Comparison of ENCODE assay signal across 11 cellular contexts in genomic region chr4:25552580-25553271, GRCh38.
A peak's percentile ranks its signal among the peaks of the same experiment; 100 is the strongest.
DNase-seq lines count a peak whose midpoint lies in the region; ATAC-seq and TF ChIP-seq lines count a peak whose summit lies in the region.
"Had no signal": no experiment of that assay in that cellular context is flagged by ENCODE, and none has a peak within 500 bp of the region (broad histone marks: within the 10 kb centered on the region; RNA-seq: fewer than 3 reads in every experiment).

No MANE protein-coding gene starts in this region.

- peak in 6 of 7 donors; percentile 26 to 56 (median 43) for DNase-seq in adrenal gland
- peak; percentile 40 for DNase-seq in iPS-NIHi11 (ENCODE audit: low spot score)
- DNase-seq in renal cortical epithelial cell (ENCODE audit: low read depth): peak; percentile 81
- DNase-seq in activated CD4-positive, alpha-beta memory T cell treated with anti-CD3 and anti-CD28 coated beads, Interleukin-2, amount 10 ng/mL, durations not matched to agents 7 days and 5 days: no peak
- DNase-seq in NCI-H128 (lab: John Stamatoyannopoulos, UW; ENCODE audit: unreplicated experiment): no peak
- DNase-seq in inferior parietal cortex (ENCODE audit: extremely low spot score): no peak
- DNase-seq: activated CD8-positive, alpha-beta memory T cell treated with anti-CD3 and anti-CD28 coated beads, Interleukin-2, amount 50 U/mL, for 4 hours; CD8-positive, alpha-beta memory T cell had no signal

- ATAC-seq in HG03432 (IDR thresholded peaks at IDR 0.05; ENCODE audit: unreplicated experiment): no peak

- H3K9me2 ChIP-seq in DOHH2 (replicated peaks; ENCODE audit: control insufficient read depth, low read length): no peaks in the 10 kb centered on the region

- H3K27me3 ChIP-seq in DOHH2 (ENCODE audit: control insufficient read depth, low read length): no peaks in the 10 kb centered on the region
- no peaks in the 10 kb centered on the region for H3K27me3 ChIP-seq in adrenal gland

- no peaks in the 10 kb centered on the region for H3K79me2 ChIP-seq in DOHH2 (ENCODE audit: control insufficient read depth, low read length)

- H4K20me1 ChIP-seq in DOHH2 (ENCODE audit: control insufficient read depth, insufficient read depth, low read depth, low read length): no peaks in the 10 kb centered on the region

- POLR2A ChIA-PET in activated CD4-positive, alpha-beta memory T cell treated with anti-CD3 and anti-CD28 coated beads, Interleukin-2, amount 10 ng/mL, durations not matched to agents 7 days and 5 days (lab: Charles Lee): no interaction called here

- peaks cover 1% of the 10 kb centered on the region for H3K27me3 Mint-ChIP-seq in activated CD4-positive, alpha-beta memory T cell treated with anti-CD3 and anti-CD28 coated beads, Interleukin-2, amount 10 ng/mL, durations not matched to agents 7 days and 5 days

- H3K36me3 ChIP-seq in DOHH2 (ENCODE audit: control insufficient read depth, low read length): no peaks in the 10 kb centered on the region
- H3K36me3 ChIP-seq in adrenal gland (replicated peaks in 1 of 2): no peaks in the 10 kb centered on the region

- TF ChIP-seq POLR2A in adrenal gland (IDR thresholded peaks at IDR 0.05): no peak

- no peak overlapping the region for H3K27ac Mint-ChIP-seq in activated CD4-positive, alpha-beta memory T cell treated with anti-CD3 and anti-CD28 coated beads, Interleukin-2, amount 10 ng/mL, durations not matched to agents 7 days and 5 days
- H3K27ac Mint-ChIP-seq: T-helper 2 cell treated with Interferon-gamma antibody and Interleukin-4, amounts not matched to agents 5 μg/mL and 100 μg/mL, for 36 hours had no signal

- peaks cover 68% of the 10 kb centered on the region for H3K4me1 ChIP-seq in DOHH2 (ENCODE audit: control insufficient read depth, low read length)
- H3K4me1 ChIP-seq in adrenal gland (replicated peaks in 1 of 2): no peaks in the 10 kb centered on the region

- H3K9me3 ChIP-seq in DOHH2 (ENCODE audit: control insufficient read depth, insufficient read depth, low read length) (no peaks in the 10 kb centered on the region), adrenal gland (replicated peaks in 1 of 3) (no peaks in the 10 kb centered on the region)

- H3K4me2 ChIP-seq in DOHH2 (ENCODE audit: low read length): peak overlapping the region; percentile 75

- CTCF ChIA-PET in activated CD4-positive, alpha-beta memory T cell treated with anti-CD3 and anti-CD28 coated beads, Interleukin-2, amount 10 ng/mL, durations not matched to agents 7 days and 5 days (lab: Charles Lee): no interaction called here

- TF ChIP-seq CTCF in DOHH2 (IDR thresholded peaks at IDR 0.05; ENCODE audit: low read depth, low read length, poor library complexity, severe bottlenecking) (no peak), adrenal gland (IDR thresholded peaks at IDR 0.05) (no peak)

- no peaks in the 10 kb centered on the region for H3K4me1 Mint-ChIP-seq in activated CD4-positive, alpha-beta memory T cell treated with anti-CD3 and anti-CD28 coated beads, Interleukin-2, amount 10 ng/mL, durations not matched to agents 7 days and 5 days
- H3K4me1 Mint-ChIP-seq: CD8-positive, alpha-beta memory T cell had no signal

- H3K9me3 Mint-ChIP-seq in activated CD4-positive, alpha-beta memory T cell treated with anti-CD3 and anti-CD28 coated beads, Interleukin-2, amount 10 ng/mL, durations not matched to agents 7 days and 5 days: no peaks in the 10 kb centered on the region
- H3K9me3 Mint-ChIP-seq: T-helper 2 cell treated with Interferon-gamma antibody and Interleukin-4, amounts not matched to agents 5 μg/mL and 100 μg/mL, for 36 hours had no signal

- H3K4me3 Mint-ChIP-seq in activated CD4-positive, alpha-beta memory T cell treated with anti-CD3 and anti-CD28 coated beads, Interleukin-2, amount 10 ng/mL, durations not matched to agents 7 days and 5 days: no peak overlapping the region
- H3K4me3 Mint-ChIP-seq: CD8-positive, alpha-beta memory T cell; T-helper 2 cell treated with Interferon-gamma antibody and Interleukin-4, amounts not matched to agents 5 μg/mL and 100 μg/mL, for 36 hours had no signal

- H3K36me3 Mint-ChIP-seq in activated CD4-positive, alpha-beta memory T cell treated with anti-CD3 and anti-CD28 coated beads, Interleukin-2, amount 10 ng/mL, durations not matched to agents 7 days and 5 days (ENCODE audit: low read depth): no peaks in the 10 kb centered on the region
- H3K36me3 Mint-ChIP-seq: CD8-positive, alpha-beta memory T cell had no signal

- peaks cover 32% of the 10 kb centered on the region for H3F3A ChIP-seq in DOHH2 (ENCODE audit: control insufficient read depth, insufficient read depth)

- intact Hi-C loops in adrenal gland (cut with DNase I): no loop called here

- H3K4me3 ChIP-seq in DOHH2 (ENCODE audit: low read length) (peak overlapping the region; percentile 65), adrenal gland (peak overlapping the region in 1 of 4 donors; percentile 42)

- H3K27ac ChIP-seq in DOHH2 (ENCODE audit: low read depth, low read length): peak overlapping the region; percentile 95
- peak overlapping the region in 1 of 5 donors; percentile 8 for H3K27ac ChIP-seq in adrenal gland

- 31 to 53% (median 43%) methylated on average over 8 of the region's 8 CpGs for WGBS in adrenal gland, 4 donors

Comparison
In these comparisons a context has a peak if more than half of its experiments do, and no peak if none do; other contexts are left out.
1. DNase-seq: peak in adrenal gland (6 of 7), iPS-NIHi11 (single experiment) and renal cortical epithelial cell (single experiment); none in activated CD4-positive, alpha-beta memory T cell treated with anti-CD3 and anti-CD28 coated beads, Interleukin-2, amount 10 ng/mL, durations not matched to agents 7 days and 5 days (single experiment), NCI-H128 (single experiment) and inferior parietal cortex (single experiment).